In genomic region chr10:109922976-109923921, GRCh38 we compare ENCODE assay signal across 1 cellular context.
TF ChIP-seq lines count a peak whose summit lies in the region.

XPNPEP1 (minus strand) TSS chr10:109923511; CDS start chr10:109923433, 78 bp downstream.

TF ChIP-seq in HCT116, 20 proteins besides CTCF, POLR2A, EP300 and RAD21 (continued from another document):
- TF ChIP-seq REST (IDR thresholded peaks at IDR 0.05; ENCODE audit: low read depth) (no peak), FOSL1 (IDR thresholded peaks at IDR 0.05; ENCODE audit: low read depth) (no peak), EGR1 (IDR thresholded peaks at IDR 0.05; ENCODE audit: low read depth) (peak; percentile 14)
TF ChIP-seq in HCT116: peak in this region for 9.
